In genomic region chr5:154836225-154836624, GRCh38 we compare ENCODE assay signal across 24 cellular contexts. TPM values are rescaled to one million over a fixed set of nuclear protein-coding genes. Genes with fewer than 3 reads are reported as not detected.
DNase-seq lines count a peak whose midpoint lies in the region; ATAC-seq and TF ChIP-seq lines count a peak whose summit lies in the region.
"Had no signal": no experiment of that assay in that cellular context is flagged by ENCODE, and none has a peak within 500 bp of the region (broad histone marks: within the 10 kb centered on the region; RNA-seq: fewer than 3 reads in every experiment).

No MANE protein-coding gene starts in this region.

- peak overlapping the region; percentile 61; the same call in 1 of the 2 replicates for H3K27ac ChIP-seq in VCaP
- H3K27ac ChIP-seq in lung (ENCODE audit: low read depth in 1 of 2, low read length in 1 of 2) = peak overlapping the region; percentile 47 to 49
- peak overlapping the region; percentile 84 to 85 for H3K27ac ChIP-seq in thoracic aorta
- H3K27ac ChIP-seq: neutrophil had no signal

- H3K9me3 ChIP-seq in lung (ENCODE audit: control insufficient read depth in 2 of 2, insufficient read depth in 1 of 2, low read length in 1 of 2) (no peaks in the 10 kb centered on the region), thoracic aorta (no peaks in the 10 kb centered on the region)
- H3K9me3 ChIP-seq: neutrophil, Peyer's patch had no signal

- H3K36me3 ChIP-seq in lung (ENCODE audit: control insufficient read depth in 2 of 2, insufficient read depth in 2 of 2, low read length in 2 of 2) (peaks cover 6 to 7% of the 10 kb centered on the region in 2 donors), thoracic aorta (no peaks in the 10 kb centered on the region)
- H3K36me3 ChIP-seq: neutrophil had no signal

- H3K4me3 ChIP-seq in lung = no peak overlapping the region
- no peak overlapping the region for H3K4me3 ChIP-seq in thoracic aorta
- H3K4me3 ChIP-seq: Peyer's patch had no signal

- H3K27me3 ChIP-seq in lung (ENCODE audit: control insufficient read depth, insufficient read depth) = no peaks in the 10 kb centered on the region
- no peaks in the 10 kb centered on the region for H3K27me3 ChIP-seq in thoracic aorta (replicated peaks; ENCODE audit: insufficient read depth)
- H3K27me3 ChIP-seq: neutrophil, Peyer's patch had no signal

- 90 to 92% methylated on average over 6 of the region's 6 CpGs for WGBS in lung, 2 donors

- ATAC-seq in lung (ENCODE audit: insufficient read depth, low FRiP score) (no peak), thoracic aorta (ENCODE audit: insufficient number of reproducible peaks, low FRiP score, low read depth) (no peak)
- ATAC-seq: T-helper 17 cell had no signal

- DNase-seq in NCI-H748 (lab: John Stamatoyannopoulos, UW; ENCODE audit: unreplicated experiment) (peak; percentile 12), NCI-H748 treated with DMSO at 0.1 percent for 48 hours (lab: John Stamatoyannopoulos, UW) (no peak), lung (ENCODE audit: low spot score) (no peak), thoracic aorta (ENCODE audit: low spot score) (no peak), A172 (ENCODE audit: low spot score) (no peak), GF-D8 (lab: John Stamatoyannopoulos, UW) (no peak), OCI-M1 (lab: John Stamatoyannopoulos, UW) (no peak)
- DNase-seq: activated CD4-positive, alpha-beta T cell treated with anti-CD3 and anti-CD28 coated beads, Interleukin-2, amount 10 ng/mL, durations not matched to agents 24 days and 14 days; activated naive CD4-positive, alpha-beta T cell treated with anti-CD3 and anti-CD28 coated beads, Interleukin-2, amount 10 ng/mL, durations not matched to agents 7 days and 5 days; activated T-cell treated with anti-CD3 and anti-CD28 coated beads, Interleukin-2, amount 50 U/mL, for 48 hours; amniotic stem cell; CD8-positive, alpha-beta memory T cell; cortex of kidney; GDM1; kidney; mesendoderm; NCI-H2107; NCI-H510A; small intestine; stimulated activated CD4-positive, alpha-beta T cell treated with anti-CD3 and anti-CD28 coated beads, Interleukin-2, amount 100 ng/mL, for 24 hours; T-helper 17 cell had no signal

- TF ChIP-seq CTCF in VCaP (conservative IDR thresholded peaks at IDR 0.05) (no peak), lung (IDR thresholded peaks at IDR 0.05; ENCODE audit: control extremely low read depth, extremely low read depth) (no peak), thoracic aorta (IDR thresholded peaks at IDR 0.05) (no peak)

- H3K4me1 ChIP-seq in lung (ENCODE audit: control insufficient read depth in 2 of 2, insufficient read depth in 2 of 2, low read length in 2 of 2) (peaks cover 10 to 14% of the 10 kb centered on the region in 2 donors), thoracic aorta (ENCODE audit: control insufficient read depth in 1 of 2, low read depth in 2 of 2) (peaks cover 13 to 22% of the 10 kb centered on the region in 2 donors)

RNA-seq across cellular contexts. Expression of gene FAXDC2, which starts 14.2 kb away (rescaled TPM):
- 10 to 100 TPM; 21.0 to 37.5 TPM for total RNA-seq in lung
- 10 to 100 TPM; 11.1 to 13.2 TPM for polyA plus RNA-seq in lung
- total RNA-seq in thoracic aorta = 10 to 100 TPM; 43.9 to 70.5 TPM
- total RNA-seq in A172 (2014; rRNA removed; shearing (Covaris generic)) = 1.8 and 3.5 TPM in 2 replicates
- total RNA-seq: activated CD4-positive, alpha-beta T cell treated with anti-CD3 and anti-CD28 coated beads, Interleukin-2, amount 10 ng/mL, durations not matched to agents 24 days and 14 days had no signal

RNA-seq across cellular contexts. Expression of gene CNOT8, which starts 22.2 kb away (rescaled TPM):
- total RNA-seq in lung (10 to 100 TPM; 62.6 to 87.0 TPM), thoracic aorta (10 to 100 TPM; 75.5 to 90.9 TPM)
- polyA plus RNA-seq in lung = 10 to 100 TPM; 53.9 to 74.9 TPM
- 82.7 and 85.0 TPM in 2 replicates for total RNA-seq in A172 (2014; rRNA removed; shearing (Covaris generic))
